9 cellular contexts compared by ENCODE assay signal in the genomic region with DNA sequence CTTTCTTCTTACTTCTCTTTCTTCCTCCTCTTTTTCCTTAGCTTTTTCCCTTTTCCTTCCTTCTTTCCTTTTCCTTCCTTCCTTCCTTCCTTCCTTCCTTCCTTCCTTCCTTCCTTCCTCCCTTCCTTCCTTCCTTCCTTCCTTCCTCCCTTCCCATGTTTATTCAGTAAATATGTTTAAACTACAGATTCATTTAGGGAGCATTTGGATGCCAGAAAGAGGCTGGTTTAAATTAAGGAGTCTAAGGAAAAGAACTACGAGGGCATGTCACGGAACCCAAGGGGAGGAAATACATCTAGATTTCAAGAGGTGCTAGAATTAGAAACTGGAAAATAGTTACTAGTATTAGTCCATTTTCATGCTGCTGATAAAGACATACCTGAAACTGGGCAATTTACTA.
"Had no signal": no experiment of that assay in that cellular context is flagged by ENCODE, and none has a peak within 500 bp of the region (broad histone marks: within the 10 kb centered on the region; RNA-seq: fewer than 3 reads in every experiment).

No MANE protein-coding gene starts in this region.

- H3K9me3 ChIP-seq: HAP-1 had no signal

- H3K27ac Mint-ChIP-seq: IgD-negative memory B cell had no signal

- H3K4me3 ChIP-seq: HAP-1 had no signal

- H3K9ac ChIP-seq: KMS-11 had no signal

- H3K36me3 ChIP-seq: HAP-1 had no signal

- H3K4me1 Mint-ChIP-seq: IgD-negative memory B cell had no signal

- H3K4me3 Mint-ChIP-seq: IgD-negative memory B cell had no signal

- ATAC-seq: HCT116, HepG2 had no signal

- H3K4me2 ChIP-seq: KMS-11 had no signal

- H3K27me3 Mint-ChIP-seq: IgD-negative memory B cell had no signal

- H3K4me1 ChIP-seq: HAP-1 had no signal

- H3K36me3 Mint-ChIP-seq: IgD-negative memory B cell had no signal

- H3K27ac ChIP-seq: HL-60, KMS-11 had no signal

- DNase-seq: GOT3, H7, KBM-7 had no signal
